8 cellular contexts compared by ENCODE assay signal in genomic region chr19:54448774-54449700, GRCh38.
A peak's percentile ranks its signal among the peaks of the same experiment; 100 is the strongest.
DNase-seq lines count a peak whose midpoint lies in the region; ATAC-seq lines count a peak whose summit lies in the region.

Gene LENG8 (plus strand): TSS chr19:54449199. CDS start chr19:54451345, 2,146 bp downstream.

- ATAC-seq in GM19023 (IDR thresholded peaks at IDR 0.05; ENCODE audit: unreplicated experiment), result peak; percentile 86
- peak; percentile 87 for ATAC-seq in HG03280 (IDR thresholded peaks at IDR 0.05; ENCODE audit: unreplicated experiment)

- peak; percentile 97 for DNase-seq in AG08396 (ENCODE audit: low spot score)
- DNase-seq in NCI-H345 treated with DMSO at 0.1 percent for 48 hours (lab: John Stamatoyannopoulos, UW; ENCODE audit: unreplicated experiment), result peak; percentile 77
- peak; percentile 91 to 96 (median 93) for DNase-seq in activated CD4-positive, CD25-positive, alpha-beta regulatory T cell (lab: John Stamatoyannopoulos, UW)
- peak; percentile 99 for DNase-seq in central memory CD4-positive, alpha-beta T cell
- peak; percentile 98 for DNase-seq in islet precursor cell
- peak; percentile 94 to 95 (median 95) for DNase-seq in stimulated activated CD4-positive, alpha-beta T cell treated with anti-CD3 and anti-CD28 coated beads, Interleukin-12 subunit alpha, Interleukin-12 subunit beta, amount 100 ng/mL, for 48 hours (ENCODE audit: low read depth in 2 of 3, low spot score in 1 of 3)

Comparison
In these comparisons a context has a peak if more than half of its experiments do, and no peak if none do; other contexts are left out.
1. Peak in every context shown above with its lines: DNase-seq and ATAC-seq.